Comparison of ENCODE assay signal across 8 cellular contexts in the genomic region with DNA sequence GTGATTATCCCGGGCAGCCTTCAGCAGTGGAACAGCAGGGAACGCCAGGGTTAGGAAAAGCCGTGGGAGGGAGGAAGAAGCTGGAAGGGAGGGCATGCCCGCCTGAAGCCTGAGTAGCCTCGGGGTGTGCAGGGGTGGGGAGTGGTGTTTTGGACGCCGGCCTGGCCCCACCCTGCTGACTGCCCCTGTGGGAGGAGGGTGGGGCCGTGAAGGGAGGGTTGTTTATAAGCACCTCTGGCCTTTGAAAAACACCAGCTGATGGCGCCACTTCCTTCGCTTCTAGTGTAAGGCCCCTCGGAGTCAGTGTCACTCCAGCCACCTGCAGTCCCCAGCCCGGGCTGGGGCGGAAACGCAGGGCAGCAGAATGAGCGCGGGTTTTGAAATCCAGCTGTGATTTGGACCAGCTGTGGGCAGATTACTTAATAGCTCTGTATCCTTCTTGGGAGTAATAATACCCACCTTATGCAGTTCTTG. TPM values are rescaled to one million over a fixed set of nuclear protein-coding genes. Genes with fewer than 3 reads are reported as not detected.
DNase-seq lines count a peak whose midpoint lies in the region; ATAC-seq, FAIRE-seq and TF ChIP-seq lines count a peak whose summit lies in the region.

No MANE protein-coding gene starts in this region.

- CTCF ChIA-PET in H1 (lab: Charles Lee; ENCODE audit: partially characterized antibody), result interaction anchor here (0.5 to 3.1 kb wide), 35 partner anchors 9 to 393 kb away, joined by 3 to 14 read pairs (median 4); a partner anchor contains a TSS
- CTCF ChIA-PET in activated CD4-positive, alpha-beta T cell treated with anti-CD3 and anti-CD28 coated beads, Interleukin-2, amount 10 ng/mL, durations not matched to agents 7 days and 5 days (lab: Charles Lee), result no interaction called here

- H2BK5ac ChIP-seq in H1 (ENCODE audit: low read depth, low read length), result no peak overlapping the region

- peak overlapping the region; percentile 79 for H2AFZ ChIP-seq in H1 (ENCODE audit: low read length)

- H3K14ac ChIP-seq in H1 (ENCODE audit: insufficient read length), result no peak overlapping the region

- no peak overlapping the region for H3K4me3 Mint-ChIP-seq in immature natural killer cell
- no peak overlapping the region for H3K4me3 Mint-ChIP-seq in activated CD4-positive, alpha-beta T cell treated with anti-CD3 and anti-CD28 coated beads, Interleukin-2, amount 10 ng/mL, durations not matched to agents 7 days and 5 days

- peaks cover 3 to 5% (median 3%) of the 10 kb centered on the region in 3 donors for H3K27me3 Mint-ChIP-seq in immature natural killer cell (ENCODE audit: low read depth in 3 of 3)
- H3K27me3 Mint-ChIP-seq in activated CD4-positive, alpha-beta T cell treated with anti-CD3 and anti-CD28 coated beads, Interleukin-2, amount 10 ng/mL, durations not matched to agents 7 days and 5 days, result peaks cover 8% of the 10 kb centered on the region

- no peak overlapping the region for H2AK5ac ChIP-seq in H1 (ENCODE audit: low read depth, low read length)

- H3K4ac ChIP-seq in H1 (replicated peaks; ENCODE audit: insufficient read length, low read depth, low read length), result no peak overlapping the region

- no peaks in the 10 kb centered on the region for H3K4me1 Mint-ChIP-seq in immature natural killer cell
- no peaks in the 10 kb centered on the region for H3K4me1 Mint-ChIP-seq in activated CD4-positive, alpha-beta T cell treated with anti-CD3 and anti-CD28 coated beads, Interleukin-2, amount 10 ng/mL, durations not matched to agents 7 days and 5 days

- H2BK12ac ChIP-seq in H1 (ENCODE audit: low read depth, low read length), result no peak overlapping the region

- H3K4me2 ChIP-seq in H1 (ENCODE audit: insufficient read depth in 1 of 2, low read depth in 2 of 2, low read length in 2 of 2), result peak overlapping the region; percentile 37 to 66; a peak in 3 of 4 replicates

- no peak for FAIRE-seq in H1 (lab: Jason Lieb, UNC)

- no peak overlapping the region for H3K27ac Mint-ChIP-seq in immature natural killer cell
- no peak overlapping the region for H3K27ac Mint-ChIP-seq in activated CD4-positive, alpha-beta T cell treated with anti-CD3 and anti-CD28 coated beads, Interleukin-2, amount 10 ng/mL, durations not matched to agents 7 days and 5 days

- no peak overlapping the region for H2BK120ac ChIP-seq in H1 (replicated peaks; ENCODE audit: low read depth, low read length)

- no peak overlapping the region; the same call in 1 of the 2 replicates for H3K18ac ChIP-seq in H1 (ENCODE audit: extremely low read depth, low read length)

- DNase-seq in LoVo (ENCODE audit: low spot score) (peak; percentile 84), H1 (ENCODE audit: low read depth in 1 of 2, low spot score in 2 of 2) (peak; percentile 25 to 74), lung microvascular endothelial cell (ENCODE audit: low read depth in 2 of 2) (peak; percentile 12 to 22), immature natural killer cell (no peak), UCSD-AML1 (lab: John Stamatoyannopoulos, UW; ENCODE audit: unreplicated experiment) (no peak)
- no peak for DNase-seq in activated CD4-positive, alpha-beta T cell treated with anti-CD3 and anti-CD28 coated beads, Interleukin-2, amount 10 ng/mL, durations not matched to agents 7 days and 5 days

- H3K23ac ChIP-seq in H1 (ENCODE audit: insufficient read length), result no peak overlapping the region

- no peak for TF ChIP-seq EP300 in H1 (IDR thresholded peaks at IDR 0.05; ENCODE audit: borderline replicate concordance in 1 of 2, low read depth in 2 of 2, low read length in 2 of 2)

- peak overlapping the region; percentile 22; the same call in 1 of the 2 replicates for H4K8ac ChIP-seq in H1 (ENCODE audit: extremely low read depth, insufficient read depth, low read length)

- no peaks in the 10 kb centered on the region for H3K36me3 Mint-ChIP-seq in immature natural killer cell
- no peaks in the 10 kb centered on the region for H3K36me3 Mint-ChIP-seq in activated CD4-positive, alpha-beta T cell treated with anti-CD3 and anti-CD28 coated beads, Interleukin-2, amount 10 ng/mL, durations not matched to agents 7 days and 5 days (ENCODE audit: low read depth)

- H3K23me2 ChIP-seq in H1 (ENCODE audit: low read depth, low read length), result no peaks in the 10 kb centered on the region; the same call in 1 of the 2 replicates

- no peak for ATAC-seq in HG03175 (IDR thresholded peaks at IDR 0.05; ENCODE audit: unreplicated experiment)

- H2BK20ac ChIP-seq in H1 (ENCODE audit: low read length), result no peak overlapping the region

- no peaks in the 10 kb centered on the region for H3K79me1 ChIP-seq in H1 (ENCODE audit: low read depth, low read length)

- no peak overlapping the region for H4K5ac ChIP-seq in H1 (ENCODE audit: insufficient read length, low read depth, low read length)

- no peaks in the 10 kb centered on the region for H3K9me3 Mint-ChIP-seq in immature natural killer cell
- H3K9me3 Mint-ChIP-seq in activated CD4-positive, alpha-beta T cell treated with anti-CD3 and anti-CD28 coated beads, Interleukin-2, amount 10 ng/mL, durations not matched to agents 7 days and 5 days, result no peaks in the 10 kb centered on the region

- H3K4me1 ChIP-seq in H1 (replicated peaks in 1 of 4; ENCODE audit: control insufficient read depth in 3 of 4, insufficient read depth in 4 of 4, low read length in 3 of 4), result peaks cover 0 to 4% (median under 1%) of the 10 kb centered on the region in 4 experiments; a peak in 2 of 7 replicates

- H4K91ac ChIP-seq in H1 (replicated peaks; ENCODE audit: insufficient read length, low read length), result no peak overlapping the region

- TF ChIP-seq POLR2A in H1 (IDR thresholded peaks at IDR 0.05; ENCODE audit: control extremely low read depth in 1 of 2, low read depth in 2 of 2, low read length in 2 of 2), result no peak

- TF ChIP-seq RAD21 in H1 (IDR thresholded peaks at IDR 0.05 in 1 of 2, conservative IDR thresholded peaks at IDR 0.05 in 1 of 2; ENCODE audit: low read depth in 2 of 2, low read length in 2 of 2), result peak; percentile 70 to 79

- H3K27ac ChIP-seq in 22Rv1 (no peak overlapping the region), H1 (ENCODE audit: low read depth, low read length) (no peak overlapping the region)

- H3K27me3 ChIP-seq in H1 (replicated peaks in 1 of 4; ENCODE audit: control insufficient read depth in 3 of 4, extremely low read depth in 1 of 4, insufficient read depth in 3 of 4, low read length in 3 of 4), result no peaks in the 10 kb centered on the region

- no peak overlapping the region for H3K56ac ChIP-seq in H1 (replicated peaks; ENCODE audit: insufficient read length, low read depth, low read length)

- WGBS in H1 (ENCODE audit: extremely low coverage in 1 of 2, insufficient coverage in 1 of 2, insufficient read length in 1 of 2, insufficient replicate concordance in 2 of 2, low coverage in 1 of 2, low lambda C conversion rate in 2 of 2, missing lambda C conversion rate in 1 of 2), 2 experiments, result 14% methylated on average over 15 of the region's 16 CpGs; no CpG with 5 or more reads in 1 of the 2 experiments

- H3K4me3 ChIP-seq in H1 (ENCODE audit: extremely low read depth in 1 of 4, insufficient read depth in 2 of 4, low read depth in 3 of 4, low read length in 4 of 4), result peak overlapping the region in 3 of 4 experiments; percentile 4 to 48 (median 26); a peak in 5 of 8 replicates

- H3K36me3 ChIP-seq in H1 (ENCODE audit: control insufficient read depth in 2 of 4, insufficient read depth in 4 of 4, low read length in 3 of 4), result no peaks in the 10 kb centered on the region

- H4K20me1 ChIP-seq in H1 (replicated peaks in 1 of 2; ENCODE audit: control insufficient read depth in 1 of 2, insufficient read depth in 2 of 2, low read length in 2 of 2), result no peaks in the 10 kb centered on the region

- H3K9ac ChIP-seq in H1 (replicated peaks in 1 of 4; ENCODE audit: extremely low read depth in 1 of 4, low read depth in 3 of 4, low read length in 3 of 4), result no peak overlapping the region

- H3K9me3 ChIP-seq in H1 (ENCODE audit: insufficient read depth in 2 of 2, low read depth in 1 of 2, low read length in 1 of 2), result no peaks in the 10 kb centered on the region

- no peaks in the 10 kb centered on the region for H3K79me2 ChIP-seq in H1 (ENCODE audit: control insufficient read depth in 1 of 2, insufficient read depth in 2 of 2, low read length in 2 of 2)

- TF ChIP-seq CTCF in 22Rv1 (IDR thresholded peaks at IDR 0.05) (peak; percentile 15; the same call in 1 of the 2 replicates), H1 (IDR thresholded peaks at IDR 0.05; ENCODE audit: control extremely low read depth in 1 of 3, insufficient read depth in 1 of 3, low read depth in 1 of 3, low read length in 3 of 3) (peak; percentile 17 to 62 (median 60))

- POLR2A ChIA-PET in H1 (lab: Charles Lee; ENCODE audit: partially characterized antibody), result interaction anchor here (0.6 to 1.8 kb wide), 4 partner anchors 11 to 207 kb away, joined by 3 to 5 read pairs (median 3); no protein-coding TSS in a partner anchor
- POLR2A ChIA-PET in activated CD4-positive, alpha-beta T cell treated with anti-CD3 and anti-CD28 coated beads, Interleukin-2, amount 10 ng/mL, durations not matched to agents 7 days and 5 days (lab: Charles Lee), result no interaction called here

- H2BK15ac ChIP-seq in H1 (ENCODE audit: low read length), result 0 out of 2 replicates have a peak overlapping the region, but pooled peaks have one; percentile 47

TF ChIP-seq in H1, 55 proteins besides CTCF, POLR2A, EP300 and RAD21 (continues in another document):
- TF ChIP-seq GABPA (IDR thresholded peaks at IDR 0.05; ENCODE audit: borderline replicate concordance, insufficient read depth, low read length) (no peak), RFX5 (IDR thresholded peaks at IDR 0.05; ENCODE audit: borderline replicate concordance, low read depth, low read length) (no peak), RXRA (IDR thresholded peaks at IDR 0.05; ENCODE audit: insufficient read depth, low read depth, low read length) (no peak)
- TF ChIP-seq, protein P1, sequence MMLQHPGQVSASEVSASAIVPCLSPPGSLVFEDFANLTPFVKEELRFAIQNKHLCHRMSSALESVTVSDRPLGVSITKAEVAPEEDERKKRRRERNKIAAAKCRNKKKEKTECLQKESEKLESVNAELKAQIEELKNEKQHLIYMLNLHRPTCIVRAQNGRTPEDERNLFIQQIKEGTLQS (IDR thresholded peaks at IDR 0.05; ENCODE audit: insufficient read depth, low read depth, low read length), result no peak

RNA-seq across cellular contexts. Expression of a gene that starts 52.8 kb away (rescaled TPM):
- total RNA-seq in H1 (2021; fragmentation: NEBNext Ultra II Directional; extraction: Animal tissue kit (Norgen Biotek cat#: 25700)), result 1.8 and 2.1 TPM in 2 replicates
- 2.0 and 2.2 TPM in 2 replicates for polyA plus RNA-seq in H1 (2011; rRNA removed)
- 2.5 TPM for polyA plus RNA-seq in H1 (2011; cell fraction: cytosol; rRNA removed)
- polyA plus RNA-seq in H1 (2011; cell fraction: nucleus; rRNA removed), result 2.3 TPM
- 1.5 to 1.8 TPM (median 1.8 TPM) in 4 replicates for polyA plus RNA-seq in H1 (2012, experiment 1 of 2)
- polyA plus RNA-seq in H1 (2012, experiment 2 of 2), result 0.60 TPM
- 1.2 TPM for polyA plus RNA-seq in H1 (2013, experiment 1 of 2)
- 1.3 TPM for polyA plus RNA-seq in H1 (2013, experiment 2 of 2)
- polyA minus RNA-seq in H1 (2011; rRNA and poly(A)+ RNA removed), result 3.3 and 4.3 TPM in 2 replicates
- polyA minus RNA-seq in H1 (2011; cell fraction: cytosol; rRNA and poly(A)+ RNA removed), result 3.7 TPM
- 3.7 TPM for polyA minus RNA-seq in H1 (2011; cell fraction: nucleus; rRNA and poly(A)+ RNA removed)
- 90.2 and 246 TPM in 2 replicates for total RNA-seq in lung microvascular endothelial cell
- polyA plus RNA-seq in immature natural killer cell, result under 1 TPM in 2 of 3 donors, not detected in 1; 0.13 to 0.22 TPM
- not detected for total RNA-seq in activated CD4-positive, alpha-beta T cell treated with anti-CD3 and anti-CD28 coated beads, Interleukin-2, amount 10 ng/mL, durations not matched to agents 7 days and 5 days

Comparison
In these comparisons a context has a peak if more than half of its experiments do, and no peak if none do; other contexts are left out.
1. DNase-seq: peak in LoVo (single experiment), H1 (2 of 2) and lung microvascular endothelial cell (2 of 2); none in immature natural killer cell (0 of 3), UCSD-AML1 (single experiment) and activated CD4-positive, alpha-beta T cell treated with anti-CD3 and anti-CD28 coated beads, Interleukin-2, amount 10 ng/mL, durations not matched to agents 7 days and 5 days (single experiment).
2. RNA of a gene that starts 52.8 kb away (total RNA-seq): 90.2 to 246 TPM in lung microvascular endothelial cell; 1.8 to 2.1 TPM in H1 and not detected in activated CD4-positive, alpha-beta T cell treated with anti-CD3 and anti-CD28 coated beads, Interleukin-2, amount 10 ng/mL, durations not matched to agents 7 days and 5 days; every median in the first group is over 10 times any median in the second.